In the genomic region with DNA sequence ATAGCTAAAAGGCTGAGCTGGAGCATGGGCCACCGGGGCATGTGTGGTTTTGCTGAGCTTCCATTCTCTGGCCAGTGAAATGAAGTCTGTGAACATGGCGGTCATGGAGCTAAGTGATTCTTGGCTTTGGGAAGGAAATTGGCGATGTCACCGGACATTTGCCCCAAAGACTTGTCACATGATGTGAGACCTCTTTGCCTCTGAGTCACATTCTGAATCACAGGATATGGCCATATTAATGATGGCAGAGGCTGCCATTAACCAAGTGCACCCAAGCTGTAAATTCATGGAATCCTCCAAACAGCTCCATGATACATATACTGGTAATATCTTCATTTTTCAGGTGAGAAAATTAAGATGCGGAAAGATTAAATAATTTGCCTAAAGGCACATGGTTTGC, we compare ENCODE assay signal across 26 cellular contexts. TPM values are rescaled to one million over a fixed set of nuclear protein-coding genes. Genes with fewer than 3 reads are reported as not detected.
DNase-seq lines count a peak whose midpoint lies in the region; ATAC-seq, FAIRE-seq and TF ChIP-seq lines count a peak whose summit lies in the region.
"Had no signal": no experiment of that assay in that cellular context is flagged by ENCODE, and none has a peak within 500 bp of the region (broad histone marks: within the 10 kb centered on the region; RNA-seq: fewer than 3 reads in every experiment).

No MANE protein-coding gene starts in this region.

- H3K27me3 Mint-ChIP-seq in stimulated activated naive CD8-positive, alpha-beta T cell treated with anti-CD3 and anti-CD28 coated beads, Interleukin-15, Interleukin-2, amounts not matched to agents 100 ng/mL and 50 ng/mL, for 24 hours, result no peaks in the 10 kb centered on the region
- H3K27me3 Mint-ChIP-seq: central memory CD8-positive, alpha-beta T cell had no signal

- TF ChIP-seq CTCF in PC-3 (conservative IDR thresholded peaks at IDR 0.05; ENCODE audit: low read depth, low read length) (no peak), endothelial cell of umbilical vein (IDR thresholded peaks at IDR 0.05; ENCODE audit: extremely low read depth in 1 of 2, insufficient read depth in 1 of 2, low read depth in 1 of 2, low read length in 2 of 2) (no peak)

- DNase-seq in stimulated activated naive CD8-positive, alpha-beta T cell treated with anti-CD3 and anti-CD28 coated beads, Interleukin-15, Interleukin-2, amounts not matched to agents 100 U/mL and 50 U/mL, for 24 hours, result no peak
- DNase-seq in PC-3 (peak; percentile 13), endothelial cell of umbilical vein (ENCODE audit: low read depth, low spot score) (no peak), glomerular visceral epithelial cell (ENCODE audit: extremely low spot score) (no peak), SJCRH30 (no peak), NCI-H82 (lab: John Stamatoyannopoulos, UW) (no peak)
- DNase-seq: activated T-cell treated with anti-CD3 and anti-CD28 coated beads, Interleukin-2, amount 50 U/mL, for 4 hours; GDM1; hypothalamus; NCI-H2029; NCI-H226; PC-9; SIG-M5; small intestine; stimulated activated CD4-positive, alpha-beta T cell treated with anti-CD3 and anti-CD28 coated beads, Interleukin-2, amount 100 ng/mL, for 24 hours; stimulated activated naive CD4-positive, alpha-beta T cell treated with Interleukin-2 at 50 U/mL for 16 hours; tibial artery; WERI-Rb-1 had no signal

- H3K4me1 ChIP-seq in PC-3 (ENCODE audit: insufficient read depth, low read length), result no peaks in the 10 kb centered on the region
- no peaks in the 10 kb centered on the region for H3K4me1 ChIP-seq in endothelial cell of umbilical vein (ENCODE audit: control insufficient read depth, extremely low read depth, insufficient read depth, low read length)
- H3K4me1 ChIP-seq in SJCRH30, result peaks cover 2% of the 10 kb centered on the region; the same call in 1 of the 2 replicates
- H3K4me1 ChIP-seq: tibial artery had no signal

- H3K4me2 ChIP-seq in PC-3 (ENCODE audit: low read length) (no peak overlapping the region), endothelial cell of umbilical vein (ENCODE audit: insufficient read depth, low read length) (no peak overlapping the region)
- H3K4me2 ChIP-seq: PC-9 had no signal

- POLR2A ChIA-PET in PC-3 (lab: Charles Lee; ENCODE audit: unreplicated experiment), result no interaction called here
- POLR2A ChIA-PET in endothelial cell of umbilical vein (lab: Charles Lee), result no interaction called here

- peaks cover 69% of the 10 kb centered on the region for H3K4me1 Mint-ChIP-seq in stimulated activated naive CD8-positive, alpha-beta T cell treated with anti-CD3 and anti-CD28 coated beads, Interleukin-15, Interleukin-2, amounts not matched to agents 100 ng/mL and 50 ng/mL, for 24 hours (ENCODE audit: low read depth)

- dilution Hi-C loops in endothelial cell of umbilical vein (cut with MboI; ENCODE audit: extremely low pct_ligation_motif_present, low sequenced_read_pairs), result no loop called here

- BruUV-seq in PC-3 (replicated peaks; lab: Mats Ljungman, UMichigan) (no TSS peak), endothelial cell of umbilical vein (replicated peaks; lab: Mats Ljungman, UMichigan) (no TSS peak)

- H3K79me2 ChIP-seq in PC-3 (ENCODE audit: low read length) (no peaks in the 10 kb centered on the region), endothelial cell of umbilical vein (ENCODE audit: control insufficient read depth, insufficient read depth, low read length) (no peaks in the 10 kb centered on the region)

- H3K9me1 ChIP-seq in endothelial cell of umbilical vein (replicated peaks; ENCODE audit: control insufficient read depth, extremely low read depth, insufficient read depth, low read length), result no peaks in the 10 kb centered on the region

- H2AFZ ChIP-seq in PC-3 (ENCODE audit: low read length), result no peak overlapping the region
- no peak overlapping the region for H2AFZ ChIP-seq in endothelial cell of umbilical vein (ENCODE audit: low read depth, low read length)
- H2AFZ ChIP-seq: PC-9 had no signal

- FAIRE-seq in endothelial cell of umbilical vein (lab: Jason Lieb, UNC), result no peak
- FAIRE-seq: astrocyte, frontal cortex, islet of Langerhans, small intestine had no signal

- H3K9me3 ChIP-seq in PC-3 (ENCODE audit: low read length), result no peaks in the 10 kb centered on the region
- no peaks in the 10 kb centered on the region for H3K9me3 ChIP-seq in endothelial cell of umbilical vein (replicated peaks; ENCODE audit: control insufficient read depth, insufficient read depth, low read length)
- no peaks in the 10 kb centered on the region for H3K9me3 ChIP-seq in SJCRH30 (replicated peaks)
- H3K9me3 ChIP-seq: tibial artery had no signal

- H3K27me3 ChIP-seq in PC-3 (ENCODE audit: low read length), result no peaks in the 10 kb centered on the region
- no peaks in the 10 kb centered on the region for H3K27me3 ChIP-seq in endothelial cell of umbilical vein (ENCODE audit: control insufficient read depth in 2 of 2, insufficient read depth in 2 of 2, low read length in 2 of 2)
- no peaks in the 10 kb centered on the region for H3K27me3 ChIP-seq in SJCRH30
- H3K27me3 ChIP-seq: tibial artery had no signal

- H3K27ac ChIP-seq in PC-3 (ENCODE audit: low read length) (no peak overlapping the region), endothelial cell of umbilical vein (ENCODE audit: insufficient read depth, low read depth, low read length) (no peak overlapping the region), SJCRH30 (no peak overlapping the region)
- H3K27ac ChIP-seq: tibial artery, WERI-Rb-1 had no signal

- H4K20me1 ChIP-seq in PC-3 (ENCODE audit: low read length), result no peaks in the 10 kb centered on the region
- H4K20me1 ChIP-seq in endothelial cell of umbilical vein (replicated peaks; ENCODE audit: control insufficient read depth, extremely low read depth, insufficient read depth, low read length), result no peaks in the 10 kb centered on the region

- intact Hi-C loops in PC-3 (cut with micrococcal nuclease), result no loop called here
- intact Hi-C loops in endothelial cell of umbilical vein (cut with micrococcal nuclease), result no loop called here

- H3K9ac ChIP-seq in PC-3 (ENCODE audit: low read length) (no peak overlapping the region), endothelial cell of umbilical vein (replicated peaks; ENCODE audit: extremely low read depth, insufficient read depth, low read length) (no peak overlapping the region)

- H3K36me3 ChIP-seq in PC-3 (ENCODE audit: low read depth, low read length), result no peaks in the 10 kb centered on the region
- H3K36me3 ChIP-seq in endothelial cell of umbilical vein (ENCODE audit: control insufficient read depth in 2 of 2, extremely low read depth in 1 of 2, insufficient read depth in 2 of 2, low read length in 2 of 2), result no peaks in the 10 kb centered on the region
- H3K36me3 ChIP-seq in SJCRH30, result no peaks in the 10 kb centered on the region
- H3K36me3 ChIP-seq: tibial artery, WERI-Rb-1 had no signal

- TF ChIP-seq POLR2A in endothelial cell of umbilical vein (IDR thresholded peaks at IDR 0.05; ENCODE audit: low read depth, low read length), result no peak

- H3K27ac Mint-ChIP-seq in stimulated activated naive CD8-positive, alpha-beta T cell treated with anti-CD3 and anti-CD28 coated beads, Interleukin-15, Interleukin-2, amounts not matched to agents 100 ng/mL and 50 ng/mL, for 24 hours, result peak overlapping the region; percentile 29

- H3K9me3 Mint-ChIP-seq in stimulated activated naive CD8-positive, alpha-beta T cell treated with anti-CD3 and anti-CD28 coated beads, Interleukin-15, Interleukin-2, amounts not matched to agents 100 ng/mL and 50 ng/mL, for 24 hours, result peaks cover 4% of the 10 kb centered on the region
- H3K9me3 Mint-ChIP-seq: activated T-cell treated with anti-CD3 and anti-CD28 coated beads, Interleukin-2, amount 50 U/mL, for 4 hours; central memory CD8-positive, alpha-beta T cell had no signal

- H3K9me2 ChIP-seq in PC-3 (replicated peaks; ENCODE audit: low read length), result no peaks in the 10 kb centered on the region

- ATAC-seq in stimulated activated naive CD8-positive, alpha-beta T cell treated with anti-CD3 and anti-CD28 coated beads, Interleukin-15, Interleukin-2, amounts not matched to agents 100 U/mL and 50 U/mL, for 24 hours, result no peak
- ATAC-seq in PC-3 (no peak), GM21367 (IDR thresholded peaks at IDR 0.05; ENCODE audit: unreplicated experiment) (no peak)
- ATAC-seq: activated naive CD4-positive, alpha-beta T cell treated with anti-CD3 and anti-CD28 coated beads, Interleukin-2, amount 50 U/mL, for 72 hours; activated T-cell treated with anti-CD3 and anti-CD28 coated beads, Interleukin-2, amount 50 U/mL, for 4 hours had no signal

- CTCF ChIA-PET in PC-3 (lab: Charles Lee) (interaction anchor here (0.8 kb wide), 1 partner anchor 62 kb away, joined by 5 read pairs; no protein-coding TSS in a partner anchor), endothelial cell of umbilical vein (lab: Charles Lee) (interaction anchor here (0.7 to 1.8 kb wide), 9 partner anchors 10 to 187 kb away, joined by 3 to 17 read pairs (median 4); partner anchors contain the start of gene FLVCR2)

- H3F3A ChIP-seq in PC-3 (ENCODE audit: low read length, unreplicated experiment), result no peaks in the 10 kb centered on the region

- H3K4me3 ChIP-seq in PC-3 (ENCODE audit: low read length) (no peak overlapping the region), endothelial cell of umbilical vein (replicated peaks in 1 of 3; ENCODE audit: insufficient read depth in 1 of 3, low read depth in 1 of 3, low read length in 3 of 3) (no peak overlapping the region), SJCRH30 (no peak overlapping the region)
- H3K4me3 ChIP-seq: PC-9, tibial artery had no signal

- H3K4me3 Mint-ChIP-seq in stimulated activated naive CD8-positive, alpha-beta T cell treated with anti-CD3 and anti-CD28 coated beads, Interleukin-15, Interleukin-2, amounts not matched to agents 100 ng/mL and 50 ng/mL, for 24 hours, result peak overlapping the region; percentile 9
- H3K4me3 Mint-ChIP-seq: activated T-cell treated with anti-CD3 and anti-CD28 coated beads, Interleukin-2, amount 50 U/mL, for 4 hours; central memory CD8-positive, alpha-beta T cell had no signal

- H3K36me3 Mint-ChIP-seq in stimulated activated naive CD8-positive, alpha-beta T cell treated with anti-CD3 and anti-CD28 coated beads, Interleukin-15, Interleukin-2, amounts not matched to agents 100 ng/mL and 50 ng/mL, for 24 hours (ENCODE audit: low read depth), result no peaks in the 10 kb centered on the region

TF ChIP-seq in endothelial cell of umbilical vein, 7 proteins besides CTCF, POLR2A, EP300 and RAD21 (continues in another document):
- TF ChIP-seq FOS (IDR thresholded peaks at IDR 0.05; ENCODE audit: borderline replicate concordance, insufficient read depth, low read length), result peak; percentile 39

RNA-seq across cellular contexts. Expression of gene BATF, which starts 27.4 kb away (rescaled TPM):
- total RNA-seq in PC-3 (2014; rRNA removed) (not detected in 2 replicates), endothelial cell of umbilical vein (not detected in 2 replicates)
- polyA plus RNA-seq in endothelial cell of umbilical vein, result not detected in 2 replicates
- not detected in 2 replicates for polyA plus RNA-seq in endothelial cell of umbilical vein (2011; cell fraction: cytosol; rRNA removed)
- polyA plus RNA-seq in endothelial cell of umbilical vein (2011; cell fraction: nucleus; rRNA removed), result 0.28 TPM in 1 of 2 replicates, not detected in the other
- polyA plus RNA-seq in endothelial cell of umbilical vein (2012), result not detected in 2 replicates
- not detected in 2 replicates for polyA minus RNA-seq in endothelial cell of umbilical vein
- polyA minus RNA-seq in endothelial cell of umbilical vein (2011; cell fraction: cytosol; rRNA and poly(A)+ RNA removed), result not detected
- not detected in 2 replicates for polyA minus RNA-seq in endothelial cell of umbilical vein (2011; cell fraction: nucleus; rRNA and poly(A)+ RNA removed)
- not detected in 2 replicates for total RNA-seq in SJCRH30 (2014; rRNA removed; shearing (Covaris generic))
- total RNA-seq: astrocyte, epithelial cell of proximal tubule had no signal
